Comparison of ENCODE assay signal across 21 cellular contexts in the genomic region with DNA sequence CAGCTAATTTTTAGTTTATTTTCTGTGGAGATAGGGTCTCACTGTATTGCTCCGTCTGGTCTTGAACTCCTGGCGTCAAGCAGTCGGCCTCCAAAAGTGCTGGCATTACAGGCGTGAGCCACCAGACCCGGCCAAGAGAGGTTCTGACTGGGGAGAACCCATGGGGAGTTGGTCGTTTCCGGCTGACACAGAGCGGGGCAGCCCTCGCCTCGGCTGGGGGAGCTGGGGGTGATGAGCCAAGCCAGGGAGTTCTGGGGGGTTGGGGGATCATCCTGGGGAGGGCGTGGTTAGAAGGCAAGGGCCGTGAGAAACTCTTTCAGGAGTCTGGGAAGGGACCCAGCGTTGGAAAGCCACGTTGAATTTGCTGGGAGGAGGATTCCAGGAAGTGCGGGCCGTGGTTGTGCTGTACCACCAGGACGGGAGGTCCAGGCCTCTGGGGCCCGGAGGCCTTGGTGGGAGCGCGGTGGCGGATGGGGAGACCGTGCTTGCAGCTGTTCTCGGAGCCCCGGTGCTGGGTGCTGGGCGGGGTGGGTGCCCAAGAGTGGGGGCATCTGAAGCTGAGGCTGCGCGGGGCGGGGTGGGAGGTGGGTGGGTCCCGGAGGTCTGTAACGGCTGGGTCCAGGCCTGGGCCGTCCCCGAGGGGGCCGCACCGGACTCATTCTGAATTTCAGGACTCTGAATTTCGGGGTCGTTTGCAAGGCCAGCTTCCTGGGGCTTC. TPM values are rescaled to one million over a fixed set of nuclear protein-coding genes. Genes with fewer than 3 reads are reported as not detected.
"Had no signal": no experiment of that assay in that cellular context is flagged by ENCODE, and none has a peak within 500 bp of the region (broad histone marks: within the 10 kb centered on the region; RNA-seq: fewer than 3 reads in every experiment).

No MANE protein-coding gene starts in this region.

- ATAC-seq: gastrocnemius medialis; naive thymus-derived CD4-positive, alpha-beta T cell had no signal

- H3K27me3 Mint-ChIP-seq: central memory CD8-positive, alpha-beta T cell; naive thymus-derived CD4-positive, alpha-beta T cell; stimulated activated naive CD8-positive, alpha-beta T cell treated with anti-CD3 and anti-CD28 coated beads, Interleukin-15, Interleukin-2, amounts not matched to agents 100 ng/mL and 50 ng/mL, for 24 hours had no signal

- H3K9me3 ChIP-seq: esophagus muscularis mucosa, gastrocnemius medialis, heart right ventricle, left ventricle myocardium inferior, neutrophil, testis, tibial nerve had no signal

- H3K9me3 Mint-ChIP-seq: central memory CD8-positive, alpha-beta T cell; naive thymus-derived CD4-positive, alpha-beta T cell; stimulated activated naive CD8-positive, alpha-beta T cell treated with anti-CD3 and anti-CD28 coated beads, Interleukin-15, Interleukin-2, amounts not matched to agents 100 ng/mL and 50 ng/mL, for 24 hours had no signal

- H3K4me3 Mint-ChIP-seq: central memory CD8-positive, alpha-beta T cell; naive thymus-derived CD4-positive, alpha-beta T cell; stimulated activated naive CD8-positive, alpha-beta T cell treated with anti-CD3 and anti-CD28 coated beads, Interleukin-15, Interleukin-2, amounts not matched to agents 100 ng/mL and 50 ng/mL, for 24 hours had no signal

- DNase-seq: cortex of kidney; dorsolateral prefrontal cortex; effector CD8-positive, alpha-beta T cell; gastrocnemius medialis; heart right ventricle; hypothalamus; islet precursor cell; left ventricle myocardium inferior; mesendoderm; naive thymus-derived CD4-positive, alpha-beta T cell; small intestine; stimulated activated CD4-positive, alpha-beta T cell treated with anti-CD3 and anti-CD28 coated beads, Interleukin-12 subunit alpha, Interleukin-12 subunit beta, amount 100 ng/mL, for 4 hours; testis had no signal

- H3K4me3 ChIP-seq: dorsolateral prefrontal cortex, esophagus muscularis mucosa, gastrocnemius medialis, heart right ventricle, left ventricle myocardium inferior, testis, tibial nerve had no signal

- H3K27ac Mint-ChIP-seq: stimulated activated naive CD8-positive, alpha-beta T cell treated with anti-CD3 and anti-CD28 coated beads, Interleukin-15, Interleukin-2, amounts not matched to agents 100 ng/mL and 50 ng/mL, for 24 hours had no signal

- H3K27ac ChIP-seq: dorsolateral prefrontal cortex, esophagus muscularis mucosa, gastrocnemius medialis, heart right ventricle, left ventricle myocardium inferior, neutrophil, testis, tibial nerve had no signal

- H3K4me1 ChIP-seq: esophagus muscularis mucosa, gastrocnemius medialis, heart right ventricle, left ventricle myocardium inferior, testis, tibial nerve had no signal

- H3K27me3 ChIP-seq: dorsolateral prefrontal cortex, esophagus muscularis mucosa, gastrocnemius medialis, heart right ventricle, testis, tibial nerve had no signal

RNA-seq across cellular contexts. Expression of gene GRID2IP, which starts 55.8 kb away (rescaled TPM):
- total RNA-seq: esophagus muscularis mucosa, fibroblast of villous mesenchyme, left ventricle myocardium inferior, posterior vena cava, subcutaneous adipose tissue, tibial nerve had no signal
- polyA plus RNA-seq: naive thymus-derived CD4-positive, alpha-beta T cell had no signal
